ENCODE assay signal across 11 cellular contexts in genomic region chr6:85685713-85686112, GRCh38. TPM values are rescaled to one million over a fixed set of nuclear protein-coding genes. Genes with fewer than 3 reads are reported as not detected.
DNase-seq lines count a peak whose midpoint lies in the region; ATAC-seq, FAIRE-seq and TF ChIP-seq lines count a peak whose summit lies in the region.
"Had no signal": no experiment of that assay in that cellular context is flagged by ENCODE, and none has a peak within 500 bp of the region (broad histone marks: within the 10 kb centered on the region; RNA-seq: fewer than 3 reads in every experiment).

No MANE protein-coding gene starts in this region.

- no peaks in the 10 kb centered on the region for H3K4me1 Mint-ChIP-seq in mesothelial cell of epicardium
- H3K4me1 Mint-ChIP-seq: GM23338 had no signal

- H3K36me3 Mint-ChIP-seq in mesothelial cell of epicardium, result no peaks in the 10 kb centered on the region

- peaks cover 5% of the 10 kb centered on the region for H3K9me3 Mint-ChIP-seq in mesothelial cell of epicardium

- H3K4me3 Mint-ChIP-seq in mesothelial cell of epicardium, result no peak overlapping the region
- H3K4me3 Mint-ChIP-seq: GM23338 had no signal

- H3K27ac Mint-ChIP-seq in mesothelial cell of epicardium, result no peak overlapping the region
- H3K27ac Mint-ChIP-seq: GM23338 had no signal

- H3K27me3 Mint-ChIP-seq in mesothelial cell of epicardium (ENCODE audit: low read depth), result no peaks in the 10 kb centered on the region

- no peak for DNase-seq in mesothelial cell of epicardium (ENCODE audit: low spot score in 2 of 2, unreplicated experiment in 2 of 2)
- DNase-seq in NCI-H446 treated with DMSO at 0.1 percent for 48 hours (lab: John Stamatoyannopoulos, UW), result no peak
- no peak for DNase-seq in SHP77 (lab: John Stamatoyannopoulos, UW)
- DNase-seq in RCC 7860 (ENCODE audit: low spot score), result no peak
- DNase-seq: midbrain, NCI-H748 treated with DMSO at 0.1 percent for 48 hours had no signal

- TF ChIP-seq CTCF in mesothelial cell of epicardium (IDR thresholded peaks at IDR 0.05; ENCODE audit: unreplicated experiment), result no peak

- FAIRE-seq in RCC 7860 (lab: Jason Lieb, UNC), result no peak

- ATAC-seq in GM18508 (IDR thresholded peaks at IDR 0.05; ENCODE audit: insufficient read depth, unreplicated experiment), result peak; percentile 90
- peak; percentile 85 for ATAC-seq in GM19397 (IDR thresholded peaks at IDR 0.05; ENCODE audit: unreplicated experiment)
- ATAC-seq in HG02840 (IDR thresholded peaks at IDR 0.05; ENCODE audit: low FRiP score, unreplicated experiment), result peak; percentile 77
- peak; percentile 83 for ATAC-seq in HG03469 (IDR thresholded peaks at IDR 0.05; ENCODE audit: unreplicated experiment)
- ATAC-seq: GM23338 had no signal

RNA-seq across cellular contexts. Expression of gene SYNCRIP, which starts 43.0 kb away (rescaled TPM):
- 127 to 129 TPM (median 129 TPM) in 3 replicates for total RNA-seq in mesothelial cell of epicardium
